Comparison of ENCODE assay signal across 16 cellular contexts in genomic region chr11:44886765-44887164, GRCh38.
DNase-seq lines count a peak whose midpoint lies in the region; ATAC-seq, FAIRE-seq and TF ChIP-seq lines count a peak whose summit lies in the region.
"Had no signal": no experiment of that assay in that cellular context is flagged by ENCODE, and none has a peak within 500 bp of the region (broad histone marks: within the 10 kb centered on the region; RNA-seq: fewer than 3 reads in every experiment).

No MANE protein-coding gene starts in this region.

- CTCF ChIA-PET in A549 (lab: Yijun Ruan, JAX) (interaction anchor here (0.7 to 2.9 kb wide), 6 partner anchors 7 to 270 kb away, joined by 3 to 25 read pairs (median 4); no protein-coding TSS in a partner anchor), OCI-LY7 (lab: Charles Lee; ENCODE audit: unreplicated experiment) (no interaction called here)

- no peak overlapping the region for H2BK120ac ChIP-seq in mesenchymal stem cell (ENCODE audit: low read depth, low read length)

- no peak overlapping the region for H2AK5ac ChIP-seq in mesenchymal stem cell (ENCODE audit: low read length, severe bottlenecking)

- H4K91ac ChIP-seq in mesenchymal stem cell (ENCODE audit: low read length) = no peak overlapping the region

- no peak for FAIRE-seq in A549 (lab: Jason Lieb, UNC)

- no peaks in the 10 kb centered on the region for H3K79me2 ChIP-seq in OCI-LY7 (ENCODE audit: insufficient read depth, low read depth, low read length)

- intact Hi-C loops in OCI-LY7 (cut with micrococcal nuclease; ENCODE audit: unreplicated experiment) = no loop called here
- intact Hi-C loops in lower leg skin (cut with DNase I; ENCODE audit: low total_unique reads) = no loop called here

- POLR2A ChIA-PET in A549 (lab: Yijun Ruan, JAX) (no interaction called here), OCI-LY7 (lab: Charles Lee) (no interaction called here)

- no peak for TF ChIP-seq EP300 in A549 (IDR thresholded peaks at IDR 0.05)

- H3K36me3 ChIP-seq in MG63 = no peaks in the 10 kb centered on the region
- no peaks in the 10 kb centered on the region for H3K36me3 ChIP-seq in mesenchymal stem cell (ENCODE audit: control insufficient read depth in 1 of 2, insufficient read depth in 2 of 2, low read depth in 1 of 2, low read length in 2 of 2)
- no peaks in the 10 kb centered on the region for H3K36me3 ChIP-seq in OCI-LY7 (ENCODE audit: insufficient read depth, low read length)
- H3K36me3 ChIP-seq: tibial artery had no signal

- H3K4me2 ChIP-seq in A549 = peak overlapping the region; percentile 32; the same call in 2 of the 3 replicates
- H3K4me2 ChIP-seq in mesenchymal stem cell (ENCODE audit: low read length, poor library complexity, severe bottlenecking) = no peak overlapping the region
- no peak overlapping the region for H3K4me2 ChIP-seq in OCI-LY7 (ENCODE audit: low read length)

- no peak overlapping the region for H2BK15ac ChIP-seq in mesenchymal stem cell (ENCODE audit: low read depth, poor library complexity, severe bottlenecking)

- H3K79me1 ChIP-seq in mesenchymal stem cell (replicated peaks; ENCODE audit: low read length, poor library complexity, severe bottlenecking) = no peaks in the 10 kb centered on the region

- H3K27ac ChIP-seq in A549 (peak overlapping the region in 1 of 2 experiments; percentile 15; a peak in 2 of 6 replicates), mesenchymal stem cell (ENCODE audit: low read length, poor library complexity, severe bottlenecking) (no peak overlapping the region), OCI-LY7 (ENCODE audit: low read depth, low read length, poor library complexity, severe bottlenecking) (no peak overlapping the region)
- H3K27ac ChIP-seq: tibial artery, VCaP had no signal

- H3K4me1 ChIP-seq in A549 (peaks cover 22% of the 10 kb centered on the region), mesenchymal stem cell (ENCODE audit: control insufficient read depth, insufficient read depth, low read depth, low read length) (peaks cover 3% of the 10 kb centered on the region), OCI-LY7 (ENCODE audit: insufficient read depth, low read length, poor library complexity, severe bottlenecking) (no peaks in the 10 kb centered on the region)

- H3K4me3 ChIP-seq in A549 (no peak overlapping the region), MG63 (no peak overlapping the region), mesenchymal stem cell (ENCODE audit: insufficient read depth in 1 of 2, low read depth in 1 of 2, low read length in 2 of 2) (no peak overlapping the region), OCI-LY7 (ENCODE audit: low read depth, low read length, poor library complexity, severe bottlenecking) (no peak overlapping the region), lower leg skin (ENCODE audit: low read depth, poor library complexity, severe bottlenecking) (no peak overlapping the region)
- H3K4me3 ChIP-seq: skin epidermis, tibial artery had no signal

- no peak for TF ChIP-seq RAD21 in A549 (conservative IDR thresholded peaks at IDR 0.05 in 1 of 2, IDR thresholded peaks at IDR 0.05 in 1 of 2)

- H3K23ac ChIP-seq in mesenchymal stem cell (ENCODE audit: low read length in 2 of 2) = no peak overlapping the region

- BruUV-seq in OCI-LY7 (replicated peaks; lab: Mats Ljungman, UMichigan) = no TSS peak

- no peaks in the 10 kb centered on the region for H4K20me1 ChIP-seq in OCI-LY7 (ENCODE audit: insufficient read depth, low read length)

- ATAC-seq in A549 (peak; percentile 48 to 65; a peak in 3 of 6 replicates), HG03571 (IDR thresholded peaks at IDR 0.05; ENCODE audit: unreplicated experiment) (no peak)
- ATAC-seq: HCT116, natural killer cell had no signal

- WGBS in A549 (ENCODE audit: missing lambda C conversion rate) = 52% methylated on average over 4 of the region's 4 CpGs
- 42% methylated on average over 3 of the region's 4 CpGs for WGBS in mesenchymal stem cell
- WGBS in lower leg skin, 2 donors = 46 to 55% methylated on average over 4 of the region's 4 CpGs

- H4K8ac ChIP-seq in mesenchymal stem cell (ENCODE audit: low read length) = no peak overlapping the region

- H3K4ac ChIP-seq in mesenchymal stem cell (ENCODE audit: low read depth in 1 of 2, low read length in 2 of 2) = no peak overlapping the region

- no peak overlapping the region for H2BK12ac ChIP-seq in mesenchymal stem cell (ENCODE audit: low read length in 2 of 2)

- DNase-seq in A549 (ENCODE audit: low read depth in 1 of 2, low spot score in 1 of 2) (no peak), MG63 (peak; percentile 71), dermis microvascular lymphatic vessel endothelial cell (ENCODE audit: low read depth in 2 of 2) (peak; percentile 29 to 61), mesenchymal stem cell (peak; percentile 78), OCI-LY7 (ENCODE audit: low spot score) (no peak), HuH-7 (ENCODE audit: low spot score) (no peak), lower leg skin (ENCODE audit: low spot score in 2 of 2) (no peak)
- DNase-seq: endodermal cell, natural killer cell, NCI-H69, SHP77 treated with DMSO at 0.1 percent for 48 hours, tibial artery had no signal

- no peak overlapping the region for H2AFZ ChIP-seq in mesenchymal stem cell (ENCODE audit: low read depth, low read length)
- no peak overlapping the region for H2AFZ ChIP-seq in OCI-LY7 (ENCODE audit: low read length)

- no peak for TF ChIP-seq POLR2A in A549 (IDR thresholded peaks at IDR 0.05; ENCODE audit: low read length)
- TF ChIP-seq POLR2A in lower leg skin (IDR thresholded peaks at IDR 0.05) = no peak

- peak overlapping the region in 1 of 2 experiments; percentile 13 for H3K18ac ChIP-seq in mesenchymal stem cell (ENCODE audit: low read depth in 1 of 2, low read length in 2 of 2)

- H3K27me3 ChIP-seq in MG63 (no peaks in the 10 kb centered on the region), mesenchymal stem cell (ENCODE audit: control insufficient read depth in 1 of 2, insufficient read depth in 1 of 2, low read length in 2 of 2) (peaks cover 49 to 56% of the 10 kb centered on the region in 2 experiments)
- H3K27me3 ChIP-seq: tibial artery had no signal

- no peak overlapping the region for H3K14ac ChIP-seq in mesenchymal stem cell (ENCODE audit: low read length in 2 of 2)

- TF ChIP-seq CTCF in A549 (IDR thresholded peaks at IDR 0.05) (no peak), OCI-LY7 (conservative IDR thresholded peaks at IDR 0.05; ENCODE audit: low read length) (no peak), lower leg skin (IDR thresholded peaks at IDR 0.05) (no peak)

- H3K9me2 ChIP-seq in OCI-LY7 (ENCODE audit: insufficient read depth, low read length) = no peaks in the 10 kb centered on the region

- H3K9me3 ChIP-seq in A549 (no peaks in the 10 kb centered on the region), MG63 (no peaks in the 10 kb centered on the region), mesenchymal stem cell (ENCODE audit: control insufficient read depth, low read length) (no peaks in the 10 kb centered on the region), OCI-LY7 (ENCODE audit: low read length) (no peaks in the 10 kb centered on the region)
- H3K9me3 ChIP-seq: tibial artery had no signal

- H3K9ac ChIP-seq in mesenchymal stem cell (ENCODE audit: low read length) = no peak overlapping the region

- H2BK5ac ChIP-seq in mesenchymal stem cell (ENCODE audit: low read depth, low read length, poor library complexity, severe bottlenecking) = no peak overlapping the region

TF ChIP-seq in A549, 52 proteins besides CTCF, POLR2A, EP300 and RAD21:
- no peak for TF ChIP-seq FOXS1 (CRISPR knock-in tag; IDR thresholded peaks at IDR 0.05)

Comparison
In these comparisons a context has a peak if more than half of its experiments do, and no peak if none do; other contexts are left out.
1. DNase-seq: peak in MG63 (single experiment), dermis microvascular lymphatic vessel endothelial cell (2 of 2) and mesenchymal stem cell (single experiment); none in A549 (0 of 2), OCI-LY7 (single experiment), HuH-7 (single experiment) and lower leg skin (0 of 2).